In genomic region chr5:142587354-142587965, GRCh38 we compare ENCODE assay signal across 9 cellular contexts.
DNase-seq lines count a peak whose midpoint lies in the region; ATAC-seq lines count a peak whose summit lies in the region.
"Had no signal": no experiment of that assay in that cellular context is flagged by ENCODE, and none has a peak within 500 bp of the region (broad histone marks: within the 10 kb centered on the region; RNA-seq: fewer than 3 reads in every experiment).

No MANE protein-coding gene starts in this region.

- no peaks in the 10 kb centered on the region for H3K4me1 Mint-ChIP-seq in activated CD4-positive, alpha-beta memory T cell treated with anti-CD3 and anti-CD28 coated beads, Interleukin-2, amount 10 ng/mL, durations not matched to agents 7 days and 5 days

- H3K27ac Mint-ChIP-seq in activated CD4-positive, alpha-beta memory T cell treated with anti-CD3 and anti-CD28 coated beads, Interleukin-2, amount 10 ng/mL, durations not matched to agents 7 days and 5 days, result no peak overlapping the region
- H3K27ac Mint-ChIP-seq: activated naive CD4-positive, alpha-beta T cell treated with anti-CD3 and anti-CD28 coated beads, Interleukin-2, amount 50 U/mL, for 24 hours had no signal

- H3K36me3 Mint-ChIP-seq in activated CD4-positive, alpha-beta memory T cell treated with anti-CD3 and anti-CD28 coated beads, Interleukin-2, amount 10 ng/mL, durations not matched to agents 7 days and 5 days (ENCODE audit: low read depth), result no peaks in the 10 kb centered on the region
- H3K36me3 Mint-ChIP-seq: activated naive CD4-positive, alpha-beta T cell treated with anti-CD3 and anti-CD28 coated beads, Interleukin-2, amount 50 U/mL, for 24 hours had no signal

- POLR2A ChIA-PET in activated CD4-positive, alpha-beta memory T cell treated with anti-CD3 and anti-CD28 coated beads, Interleukin-2, amount 10 ng/mL, durations not matched to agents 7 days and 5 days (lab: Charles Lee), result no interaction called here

- in situ Hi-C loops in KBM-7 (cut with MboI; ENCODE audit: low pct_unique_long_range_greater_than_20kb, low sequenced_read_pairs), result no loop called here

- H3K27me3 Mint-ChIP-seq in activated CD4-positive, alpha-beta memory T cell treated with anti-CD3 and anti-CD28 coated beads, Interleukin-2, amount 10 ng/mL, durations not matched to agents 7 days and 5 days, result peaks cover 12% of the 10 kb centered on the region
- H3K27me3 Mint-ChIP-seq: activated naive CD4-positive, alpha-beta T cell treated with anti-CD3 and anti-CD28 coated beads, Interleukin-2, amount 50 U/mL, for 24 hours had no signal

- no peak overlapping the region for H3K4me3 Mint-ChIP-seq in activated CD4-positive, alpha-beta memory T cell treated with anti-CD3 and anti-CD28 coated beads, Interleukin-2, amount 10 ng/mL, durations not matched to agents 7 days and 5 days
- H3K4me3 Mint-ChIP-seq: activated naive CD4-positive, alpha-beta T cell treated with anti-CD3 and anti-CD28 coated beads, Interleukin-2, amount 50 U/mL, for 24 hours had no signal

- peak; percentile 46 for DNase-seq in SIG-M5 treated with dmso at 0.1 percent for 504 hours (lab: John Stamatoyannopoulos, UW; ENCODE audit: unreplicated experiment)
- DNase-seq in SIG-M5 (lab: John Stamatoyannopoulos, UW), result no peak
- DNase-seq in KBM-7, result peak; percentile 19
- peak; percentile 28 for DNase-seq in activated CD4-positive, alpha-beta memory T cell treated with anti-CD3 and anti-CD28 coated beads, Interleukin-2, amount 10 ng/mL, durations not matched to agents 7 days and 5 days
- peak; percentile 39 for DNase-seq in kidney tubule cell (ENCODE audit: low spot score)
- no peak for DNase-seq in cerebellar nuclear complex (lab: John Stamatoyannopoulos, UW)
- DNase-seq in GF-D8 (lab: John Stamatoyannopoulos, UW), result no peak

- CTCF ChIA-PET in activated CD4-positive, alpha-beta memory T cell treated with anti-CD3 and anti-CD28 coated beads, Interleukin-2, amount 10 ng/mL, durations not matched to agents 7 days and 5 days (lab: Charles Lee), result interaction anchor here (0.6 to 1.8 kb wide), 12 partner anchors 10 to 627 kb away, joined by 3 to 8 read pairs (median 4); partner anchors contain the start of gene SPRY4

- ATAC-seq in GM21825 (IDR thresholded peaks at IDR 0.05; ENCODE audit: unreplicated experiment), result no peak

- no peaks in the 10 kb centered on the region for H3K9me3 Mint-ChIP-seq in activated CD4-positive, alpha-beta memory T cell treated with anti-CD3 and anti-CD28 coated beads, Interleukin-2, amount 10 ng/mL, durations not matched to agents 7 days and 5 days
- H3K9me3 Mint-ChIP-seq: activated naive CD4-positive, alpha-beta T cell treated with anti-CD3 and anti-CD28 coated beads, Interleukin-2, amount 50 U/mL, for 24 hours had no signal

Comparison
In these comparisons a context has a peak if more than half of its experiments do, and no peak if none do; other contexts are left out.
1. DNase-seq: peak in SIG-M5 treated with dmso at 0.1 percent for 504 hours (single experiment), KBM-7 (single experiment), activated CD4-positive, alpha-beta memory T cell treated with anti-CD3 and anti-CD28 coated beads, Interleukin-2, amount 10 ng/mL, durations not matched to agents 7 days and 5 days (single experiment) and kidney tubule cell (single experiment); none in SIG-M5 (single experiment), cerebellar nuclear complex (0 of 2) and GF-D8 (single experiment).